ENCODE assay signal across 1 cellular context in genomic region chr9:101618693-101619092, GRCh38.
TF ChIP-seq lines count a peak whose summit lies in the region.

No MANE protein-coding gene starts in this region.

TF ChIP-seq in GM12878, 131 proteins besides CTCF, POLR2A, EP300 and RAD21 (continued from another document):
- TF ChIP-seq, protein P1, sequence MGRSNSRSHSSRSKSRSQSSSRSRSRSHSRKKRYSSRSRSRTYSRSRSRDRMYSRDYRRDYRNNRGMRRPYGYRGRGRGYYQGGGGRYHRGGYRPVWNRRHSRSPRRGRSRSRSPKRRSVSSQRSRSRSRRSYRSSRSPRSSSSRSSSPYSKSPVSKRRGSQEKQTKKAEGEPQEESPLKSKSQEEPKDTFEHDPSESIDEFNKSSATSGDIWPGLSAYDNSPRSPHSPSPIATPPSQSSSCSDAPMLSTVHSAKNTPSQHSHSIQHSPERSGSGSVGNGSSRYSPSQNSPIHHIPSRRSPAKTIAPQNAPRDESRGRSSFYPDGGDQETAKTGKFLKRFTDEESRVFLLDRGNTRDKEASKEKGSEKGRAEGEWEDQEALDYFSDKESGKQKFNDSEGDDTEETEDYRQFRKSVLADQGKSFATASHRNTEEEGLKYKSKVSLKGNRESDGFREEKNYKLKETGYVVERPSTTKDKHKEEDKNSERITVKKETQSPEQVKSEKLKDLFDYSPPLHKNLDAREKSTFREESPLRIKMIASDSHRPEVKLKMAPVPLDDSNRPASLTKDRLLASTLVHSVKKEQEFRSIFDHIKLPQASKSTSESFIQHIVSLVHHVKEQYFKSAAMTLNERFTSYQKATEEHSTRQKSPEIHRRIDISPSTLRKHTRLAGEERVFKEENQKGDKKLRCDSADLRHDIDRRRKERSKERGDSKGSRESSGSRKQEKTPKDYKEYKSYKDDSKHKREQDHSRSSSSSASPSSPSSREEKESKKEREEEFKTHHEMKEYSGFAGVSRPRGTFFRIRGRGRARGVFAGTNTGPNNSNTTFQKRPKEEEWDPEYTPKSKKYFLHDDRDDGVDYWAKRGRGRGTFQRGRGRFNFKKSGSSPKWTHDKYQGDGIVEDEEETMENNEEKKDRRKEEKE (IDR thresholded peaks at IDR 0.05) = no peak
- no peak for TF ChIP-seq SRF (IDR thresholded peaks at IDR 0.05; ENCODE audit: low read depth in 2 of 2, low read length in 2 of 2)
